Comparison of ENCODE assay signal across 9 cellular contexts in the genomic region with DNA sequence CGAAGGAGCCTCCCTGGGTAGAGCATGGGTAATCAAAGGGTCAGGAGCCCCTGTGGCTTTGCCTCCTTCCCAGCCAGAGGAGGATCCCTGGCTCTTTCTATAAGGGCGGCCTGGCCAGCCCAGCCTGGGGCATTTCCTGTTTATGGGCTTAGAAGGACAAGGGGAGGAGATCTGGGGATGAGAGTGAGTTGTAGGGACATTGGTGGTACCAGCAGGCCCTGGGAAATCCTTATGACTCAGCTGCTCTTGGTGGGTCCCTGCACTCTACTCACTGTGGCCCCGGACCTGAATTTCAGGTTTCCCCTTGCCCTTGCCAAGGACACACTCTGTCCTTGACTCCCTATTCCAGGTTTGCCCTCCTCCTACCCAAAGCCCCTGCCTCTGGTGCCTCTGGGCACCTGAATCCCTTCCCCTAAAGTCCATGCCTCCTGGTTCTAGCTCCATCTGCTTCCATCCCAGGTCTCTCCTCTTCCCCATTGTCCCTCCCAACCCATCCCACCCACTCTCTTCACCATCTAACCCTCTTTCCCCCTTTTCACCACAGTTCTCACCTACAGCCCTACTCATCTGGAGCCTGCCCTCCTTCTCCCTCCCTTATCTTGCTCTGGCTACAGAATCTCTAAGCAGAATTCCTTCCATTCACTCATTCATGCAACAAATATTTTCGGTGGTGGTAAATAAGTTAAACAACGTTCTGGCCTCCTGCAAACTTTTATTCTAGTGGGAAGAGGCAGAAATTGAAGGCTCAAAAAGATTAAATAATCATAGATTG. TPM values are rescaled to one million over a fixed set of nuclear protein-coding genes. Genes with fewer than 3 reads are reported as not detected.
DNase-seq lines count a peak whose midpoint lies in the region; ATAC-seq and TF ChIP-seq lines count a peak whose summit lies in the region.
"Had no signal": no experiment of that assay in that cellular context is flagged by ENCODE, and none has a peak within 500 bp of the region (broad histone marks: within the 10 kb centered on the region; RNA-seq: fewer than 3 reads in every experiment).

No MANE protein-coding gene starts in this region.

- H3K27me3 ChIP-seq in HUES48 (ENCODE audit: control insufficient read depth, insufficient read depth, low read length) (no peaks in the 10 kb centered on the region), thyroid gland (no peaks in the 10 kb centered on the region)

- no peak overlapping the region for H3K9ac ChIP-seq in HUES48 (ENCODE audit: low read depth, low read length)

- H3K4me1 ChIP-seq in HUES48 (ENCODE audit: control insufficient read depth, insufficient read depth, low read length), result peaks cover 78% of the 10 kb centered on the region
- peaks cover 34 to 54% of the 10 kb centered on the region in 2 donors for H3K4me1 ChIP-seq in thyroid gland

- TF ChIP-seq POLR2A in thyroid gland (IDR thresholded peaks at IDR 0.05), result no peak

- WGBS in thyroid gland, 2 donors, result 39 to 52% methylated on average over 5 of the region's 5 CpGs

- H3K36me3 ChIP-seq in HUES48 (ENCODE audit: control insufficient read depth, insufficient read depth, low read length) (no peaks in the 10 kb centered on the region), thyroid gland (no peaks in the 10 kb centered on the region)

- H3K36me3 Mint-ChIP-seq in MCF 10A (ENCODE audit: insufficient read depth, unreplicated experiment), result no peaks in the 10 kb centered on the region
- H3K36me3 Mint-ChIP-seq in T-helper 17 cell (ENCODE audit: low read depth), result peaks cover 2% of the 10 kb centered on the region
- H3K36me3 Mint-ChIP-seq: memory B cell had no signal

- H3K4me1 Mint-ChIP-seq in MCF 10A (ENCODE audit: insufficient read depth, unreplicated experiment) (peaks cover 28% of the 10 kb centered on the region), T-helper 17 cell (peaks cover 8% of the 10 kb centered on the region)

- DNase-seq in MCF 10A (ENCODE audit: unreplicated experiment) (peak; percentile 39), iris pigment epithelial cell (ENCODE audit: low read depth) (peak; percentile 52), thyroid gland (peak; percentile 38 to 56), Ammon's horn (ENCODE audit: low spot score) (no peak), D341Med (ENCODE audit: low spot score) (no peak), T-helper 17 cell (no peak)
- DNase-seq: NCI-H524 treated with DMSO at 0.1 percent for 48 hours had no signal

- no TSS peak for BruUV-seq in MCF 10A (replicated peaks; lab: Mats Ljungman, UMichigan)

- no peak for ATAC-seq in T-helper 17 cell

- H3K4me3 ChIP-seq in HUES48 (ENCODE audit: low read depth, low read length) (no peak overlapping the region), thyroid gland (replicated peaks in 1 of 3) (no peak overlapping the region)

- TF ChIP-seq CTCF in MCF 10A (IDR thresholded peaks at IDR 0.05; ENCODE audit: unreplicated experiment) (no peak), thyroid gland (IDR thresholded peaks at IDR 0.05) (no peak)

- POLR2A ChIA-PET in MCF 10A (lab: Yijun Ruan, JAX), result interaction anchor here (1.8 kb wide), 1 partner anchor 13 kb away, joined by 4 read pairs; no protein-coding TSS in a partner anchor

- no peaks in the 10 kb centered on the region for H3K9me3 Mint-ChIP-seq in MCF 10A (ENCODE audit: unreplicated experiment)
- H3K9me3 Mint-ChIP-seq: memory B cell had no signal

- no peak overlapping the region for H3K4me3 Mint-ChIP-seq in MCF 10A (ENCODE audit: unreplicated experiment)
- no peak overlapping the region for H3K4me3 Mint-ChIP-seq in T-helper 17 cell
- H3K4me3 Mint-ChIP-seq: memory B cell had no signal

- H3K27ac ChIP-seq in HUES48 (ENCODE audit: low read depth, low read length), result peak overlapping the region; percentile 68
- peak overlapping the region; percentile 74 to 85 (median 75) for H3K27ac ChIP-seq in thyroid gland

- H3K27me3 Mint-ChIP-seq in MCF 10A (ENCODE audit: insufficient read depth, unreplicated experiment) (no peaks in the 10 kb centered on the region), T-helper 17 cell (peaks cover 44% of the 10 kb centered on the region)

- CTCF ChIA-PET in MCF 10A (lab: Yijun Ruan, JAX), result interaction anchor here (0.6 to 1.8 kb wide), 4 partner anchors 18 to 207 kb away, joined by 3 to 4 read pairs (median 3); partner anchors contain the start of genes HDAC3 and RELL2

- H3K27ac Mint-ChIP-seq in MCF 10A (ENCODE audit: low read depth, unreplicated experiment), result no peak overlapping the region
- no peak overlapping the region for H3K27ac Mint-ChIP-seq in T-helper 17 cell
- H3K27ac Mint-ChIP-seq: memory B cell had no signal

- intact Hi-C loops in MCF 10A (cut with micrococcal nuclease), result no loop called here
- intact Hi-C loops in thyroid gland (cut with DNase I), result no loop called here

- H3K9me3 ChIP-seq in HUES48 (ENCODE audit: control insufficient read depth, insufficient read depth, low read length), result no peaks in the 10 kb centered on the region
- H3K9me3 ChIP-seq in thyroid gland, result no peaks in the 10 kb centered on the region
- H3K9me3 ChIP-seq in T-helper 17 cell (ENCODE audit: control insufficient read depth, low read length, poor library complexity, severe bottlenecking), result no peaks in the 10 kb centered on the region

RNA-seq across cellular contexts. Expression of gene PCDH1, which starts 34.9 kb away (rescaled TPM):
- total RNA-seq in MCF 10A (2022) (9.9 and 15.7 TPM in 2 replicates), thyroid gland (10 to 100 TPM; 23.4 to 76.2 (median 37.5) TPM), T-helper 17 cell (under 1 TPM; 0.57 to 0.87 TPM)

Comparison
In these comparisons a context has a peak if more than half of its experiments do, and no peak if none do; other contexts are left out.
1. DNase-seq: peak in MCF 10A (single experiment), iris pigment epithelial cell (single experiment) and thyroid gland (2 of 2); none in Ammon's horn (single experiment), D341Med (single experiment) and T-helper 17 cell (0 of 3).